ENCODE assay signal across 22 cellular contexts in genomic region chr9:106915851-106916250, GRCh38. TPM values are rescaled to one million over a fixed set of nuclear protein-coding genes. Genes with fewer than 3 reads are reported as not detected.
A peak's percentile ranks its signal among the peaks of the same experiment; 100 is the strongest.
DNase-seq lines count a peak whose midpoint lies in the region; ATAC-seq and TF ChIP-seq lines count a peak whose summit lies in the region.
"Had no signal": no experiment of that assay in that cellular context is flagged by ENCODE, and none has a peak within 500 bp of the region (broad histone marks: within the 10 kb centered on the region; RNA-seq: fewer than 3 reads in every experiment).

No MANE protein-coding gene starts in this region.

- H2BK5ac ChIP-seq in mesendoderm (ENCODE audit: low read length), result peak overlapping the region; percentile 85

- peaks cover 6% of the 10 kb centered on the region for H3K79me1 ChIP-seq in mesendoderm (ENCODE audit: low read length)

- H2BK15ac ChIP-seq in mesendoderm (replicated peaks; ENCODE audit: low read depth), result no peak overlapping the region

- H4K20me1 ChIP-seq in smooth muscle cell (ENCODE audit: low read depth), result peaks cover 3% of the 10 kb centered on the region

- H3K18ac ChIP-seq in mesendoderm (ENCODE audit: low read length), result peak overlapping the region; percentile 97

- DNase-seq in amniotic epithelial cell (ENCODE audit: low read depth) (peak; percentile 29), mesendoderm (no peak), smooth muscle cell (lab: John Stamatoyannopoulos, UW; ENCODE audit: unreplicated experiment) (no peak), WERI-Rb-1 (no peak)
- DNase-seq in activated CD4-positive, alpha-beta T cell treated with anti-CD3 and anti-CD28 coated beads for 4 hours, result no peak
- DNase-seq: activated B cell treated with CpG ODN at 0.5 μM for 24 hours; activated CD8-positive, alpha-beta T cell treated with anti-CD3 and anti-CD28 coated beads, Interleukin-2, amount 10 ng/mL, durations not matched to agents 7 days and 5 days; activated T-cell treated with anti-CD3 and anti-CD28 coated beads, Interleukin-2, amount 50 U/mL, for 48 hours; BE2C; body of pancreas; GOT3; left ventricle myocardium superior; NCI-H1436 treated with DMSO at 0.1 percent for 48 hours; NCI-H2171 treated with DMSO at 0.1 percent for 48 hours; NCI-H748 treated with DMSO at 0.1 percent for 48 hours; ovary; stimulated activated CD4-positive, alpha-beta T cell treated with anti-CD3 and anti-CD28 coated beads, Interleukin-1b, Interleukin-23, amount 100 ng/mL, for 48 hours; stimulated activated naive CD4-positive, alpha-beta T cell; tibial artery had no signal

- H3K4ac ChIP-seq in mesendoderm (ENCODE audit: low read depth, low read length), result peak overlapping the region; percentile 91

- ATAC-seq in HG02763 (IDR thresholded peaks at IDR 0.05; ENCODE audit: unreplicated experiment), result no peak
- ATAC-seq: activated CD8-positive, alpha-beta T cell treated with anti-CD3 and anti-CD28 coated beads, Interleukin-2, amount 10 ng/mL, durations not matched to agents 7 days and 5 days; body of pancreas; left ventricle myocardium superior; sciatic nerve had no signal

- peak overlapping the region; percentile 56 for H3K56ac ChIP-seq in mesendoderm (ENCODE audit: low read length)

- H3K4me1 ChIP-seq in HUES6 (ENCODE audit: control insufficient read depth, insufficient read depth, low read length) (peaks cover 40% of the 10 kb centered on the region), mesendoderm (ENCODE audit: control insufficient read depth, low read depth, low read length) (peaks cover 10% of the 10 kb centered on the region), smooth muscle cell (ENCODE audit: low read depth) (peaks cover 22% of the 10 kb centered on the region)

- peaks cover 13% of the 10 kb centered on the region for H3F3A ChIP-seq in smooth muscle cell (ENCODE audit: low read depth)

- peak overlapping the region; percentile 92 for H2BK120ac ChIP-seq in mesendoderm (ENCODE audit: low read depth, low read length)

- H3K23ac ChIP-seq in mesendoderm (ENCODE audit: low read length), result no peak overlapping the region

- TF ChIP-seq CTCF in smooth muscle cell (IDR thresholded peaks at IDR 0.05; ENCODE audit: borderline replicate concordance, insufficient read depth, poor library complexity, severe bottlenecking), result no peak
- TF ChIP-seq CTCF in WERI-Rb-1 (IDR thresholded peaks at IDR 0.05; ENCODE audit: low read depth, low read length), result no peak

- H3K27me3 ChIP-seq in HUES6 (ENCODE audit: control insufficient read depth, insufficient read depth, low read length) (no peaks in the 10 kb centered on the region), mesendoderm (ENCODE audit: insufficient read depth, low read length, poor library complexity) (no peaks in the 10 kb centered on the region), smooth muscle cell (ENCODE audit: low read depth) (no peaks in the 10 kb centered on the region), WERI-Rb-1 (ENCODE audit: insufficient read depth, low read depth, severe bottlenecking) (no peaks in the 10 kb centered on the region)
- H3K27me3 ChIP-seq: BE2C, body of pancreas, ovary, tibial artery had no signal

- WGBS in mesendoderm (ENCODE audit: extremely low coverage, insufficient coverage, low lambda C conversion rate), result no CpG with 5 or more reads among the region's 3 CpGs
- WGBS in smooth muscle cell (ENCODE audit: low lambda C conversion rate), result 54% methylated on average over 3 of the region's 3 CpGs

- H3K36me3 ChIP-seq in HUES6 (ENCODE audit: control insufficient read depth, insufficient read depth, low read length), result peaks cover 2% of the 10 kb centered on the region; the same call in 1 of the 2 replicates
- no peaks in the 10 kb centered on the region for H3K36me3 ChIP-seq in mesendoderm (ENCODE audit: control insufficient read depth, insufficient read depth, low read length)
- H3K36me3 ChIP-seq in smooth muscle cell (ENCODE audit: low read depth), result no peaks in the 10 kb centered on the region
- no peaks in the 10 kb centered on the region; the same call in 1 of the 2 replicates for H3K36me3 ChIP-seq in WERI-Rb-1
- H3K36me3 ChIP-seq: ovary, tibial artery had no signal

- H3K9me3 ChIP-seq in HUES6 (ENCODE audit: control insufficient read depth, insufficient read depth, low read depth, low read length), result no peaks in the 10 kb centered on the region
- no peaks in the 10 kb centered on the region for H3K9me3 ChIP-seq in smooth muscle cell (replicated peaks; ENCODE audit: low read depth)
- no peaks in the 10 kb centered on the region for H3K9me3 ChIP-seq in WERI-Rb-1 (ENCODE audit: severe bottlenecking)
- H3K9me3 ChIP-seq: BE2C, body of pancreas, ovary, tibial artery had no signal

- no peak overlapping the region for H3K4me3 ChIP-seq in HUES6 (ENCODE audit: low read depth, low read length)
- H3K4me3 ChIP-seq in mesendoderm (ENCODE audit: low read length), result no peak overlapping the region
- H3K4me3 ChIP-seq in smooth muscle cell, result no peak overlapping the region
- H3K4me3 ChIP-seq in WERI-Rb-1 (ENCODE audit: low read depth, low read length), result no peak overlapping the region
- H3K4me3 ChIP-seq: body of pancreas, ovary, tibial artery had no signal

- H4K5ac ChIP-seq in mesendoderm (ENCODE audit: low read length), result no peak overlapping the region

- H4K8ac ChIP-seq in mesendoderm (ENCODE audit: low read depth, low read length), result no peak overlapping the region

- H2AK5ac ChIP-seq in mesendoderm (ENCODE audit: low read length), result no peak overlapping the region

- no peak overlapping the region for H2AFZ ChIP-seq in smooth muscle cell (ENCODE audit: low read depth)

- H3K9ac ChIP-seq in HUES6 (ENCODE audit: low read length) (no peak overlapping the region), mesendoderm (ENCODE audit: low read length) (no peak overlapping the region), smooth muscle cell (ENCODE audit: low read depth) (no peak overlapping the region)

- H3K27ac ChIP-seq in HUES6 (ENCODE audit: low read depth, low read length), result peak overlapping the region; percentile 64; the same call in 1 of the 2 replicates
- peak overlapping the region; percentile 15 for H3K27ac ChIP-seq in mesendoderm (ENCODE audit: low read depth, low read length)
- H3K27ac ChIP-seq in smooth muscle cell (ENCODE audit: low read depth), result peak overlapping the region; percentile 90
- no peak overlapping the region for H3K27ac ChIP-seq in WERI-Rb-1
- H3K27ac ChIP-seq: ovary, tibial artery had no signal

- H3K4me2 ChIP-seq in mesendoderm (ENCODE audit: low read length), result no peak overlapping the region
- H3K4me2 ChIP-seq in smooth muscle cell, result peak overlapping the region; percentile 63

- H3K79me2 ChIP-seq in mesendoderm (ENCODE audit: control insufficient read depth, insufficient read depth, low read length) (peaks cover 21% of the 10 kb centered on the region), smooth muscle cell (ENCODE audit: low read depth) (peaks cover 85% of the 10 kb centered on the region)

RNA-seq across cellular contexts. Expression of gene ZNF462, which starts 52.9 kb away (rescaled TPM):
- 11.5 TPM for polyA plus RNA-seq in mesendoderm (2013, experiment 1 of 2)
- 11.7 TPM for polyA plus RNA-seq in mesendoderm (2013, experiment 2 of 2)
- total RNA-seq in smooth muscle cell, result 29.9 and 32.2 TPM in 2 replicates
- polyA plus RNA-seq in smooth muscle cell, result 9.1 and 9.3 TPM in 2 replicates
- total RNA-seq: activated B cell treated with CpG ODN at 0.5 μM for 24 hours; activated CD8-positive, alpha-beta T cell treated with anti-CD3 and anti-CD28 coated beads, Interleukin-2, amount 10 ng/mL, durations not matched to agents 7 days and 5 days had no signal
